In the genomic region with DNA sequence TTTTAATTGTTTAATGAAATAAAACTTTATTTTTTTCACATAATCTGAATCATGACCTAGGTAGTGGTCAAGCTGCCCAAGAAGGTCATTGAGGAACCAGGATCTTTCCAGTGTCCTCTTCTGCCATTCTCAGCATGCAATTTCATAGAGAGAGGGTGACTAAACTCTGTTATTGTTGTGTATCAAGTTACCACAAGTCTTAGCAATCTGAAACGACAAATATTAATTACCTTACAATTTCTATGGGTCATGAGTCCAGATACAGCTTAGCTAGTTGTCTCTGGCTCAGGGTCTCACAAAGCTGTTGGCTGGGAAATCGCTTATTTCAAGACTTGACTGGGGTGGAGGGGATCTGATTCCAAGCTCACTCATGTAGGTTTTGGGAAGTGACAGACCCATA, we compare ENCODE assay signal across 18 cellular contexts. TPM values are rescaled to one million over a fixed set of nuclear protein-coding genes. Genes with fewer than 3 reads are reported as not detected.
DNase-seq lines count a peak whose midpoint lies in the region; ATAC-seq, FAIRE-seq and TF ChIP-seq lines count a peak whose summit lies in the region.
"Had no signal": no experiment of that assay in that cellular context is flagged by ENCODE, and none has a peak within 500 bp of the region (broad histone marks: within the 10 kb centered on the region; RNA-seq: fewer than 3 reads in every experiment).

No MANE protein-coding gene starts in this region.

- H3K4me1 Mint-ChIP-seq in MCF 10A (ENCODE audit: insufficient read depth, unreplicated experiment) = peaks cover 36% of the 10 kb centered on the region

- H3K4me3 Mint-ChIP-seq in MCF 10A (ENCODE audit: unreplicated experiment) = no peak overlapping the region
- H3K4me3 Mint-ChIP-seq: B cell; CD4-positive, alpha-beta T cell had no signal

- H3K9me3 Mint-ChIP-seq in MCF 10A (ENCODE audit: unreplicated experiment) = no peaks in the 10 kb centered on the region
- H3K9me3 Mint-ChIP-seq: CD4-positive, alpha-beta T cell had no signal

- H3K36me3 ChIP-seq in breast epithelium (no peaks in the 10 kb centered on the region), mammary epithelial cell (ENCODE audit: insufficient read depth, low read length) (no peaks in the 10 kb centered on the region), keratinocyte (ENCODE audit: control insufficient read depth in 2 of 2, extremely low read depth in 1 of 2, insufficient read depth in 2 of 2, low read length in 2 of 2) (no peaks in the 10 kb centered on the region)

- H3K27me3 ChIP-seq in breast epithelium (no peaks in the 10 kb centered on the region), mammary epithelial cell (ENCODE audit: insufficient read depth, low read length) (no peaks in the 10 kb centered on the region), keratinocyte (ENCODE audit: control insufficient read depth, extremely low read depth, insufficient read depth, low read length) (no peaks in the 10 kb centered on the region)

- peak; percentile 55 for FAIRE-seq in keratinocyte (lab: Jason Lieb, UNC)
- FAIRE-seq: G401.6, GM12891, GM19239, H54 had no signal

- H3K9ac ChIP-seq in mammary epithelial cell (ENCODE audit: insufficient read depth, low read length) (no peak overlapping the region), keratinocyte (ENCODE audit: control insufficient read depth, extremely low read depth, insufficient read depth, low read length) (peak overlapping the region; percentile 43)

- DNase-seq in MCF 10A (ENCODE audit: unreplicated experiment) (no peak), breast epithelium (ENCODE audit: low spot score in 2 of 2) (no peak), NCI-H69 (lab: John Stamatoyannopoulos, UW) (peak; percentile 14), mammary epithelial cell (peak; percentile 56), keratinocyte (ENCODE audit: low read depth, low spot score) (no peak), ACHN (no peak), left colon (no peak)
- DNase-seq: C1 segment of cervical spinal cord; CD4-positive, alpha-beta T cell; DMS153; DMS79 treated with DMSO at 0.1 percent for 48 hours; EL had no signal

- no peak overlapping the region for H3K4me3 ChIP-seq in breast epithelium
- no peak overlapping the region for H3K4me3 ChIP-seq in mammary epithelial cell (replicated peaks in 1 of 3; ENCODE audit: insufficient read depth in 1 of 3, low read depth in 2 of 3, low read length in 3 of 3)
- no peak overlapping the region for H3K4me3 ChIP-seq in keratinocyte (ENCODE audit: control insufficient read depth in 2 of 3, extremely low read depth in 1 of 3, insufficient read depth in 2 of 3, low read depth in 1 of 3, low read length in 3 of 3)

- in situ Hi-C loops in mammary epithelial cell (cut with MboI; ENCODE audit: low sequenced_read_pairs in 2 of 2) (no loop called here), ACHN (cut with HindIII; ENCODE audit: low pct_ligation_motif_present, low pct_unique_long_range_greater_than_20kb, low sequenced_read_pairs) (no loop called here)

- intact Hi-C loops in MCF 10A (cut with micrococcal nuclease) = no loop called here
- intact Hi-C loops in breast epithelium (cut with DNase I; ENCODE audit: low total_unique reads) = no loop called here
- intact Hi-C loops in mammary epithelial cell (cut with micrococcal nuclease) = no loop called here
- intact Hi-C loops in left colon (cut with DNase I, micrococcal nuclease) = no loop called here

- H3K27me3 Mint-ChIP-seq in MCF 10A (ENCODE audit: insufficient read depth, unreplicated experiment) = no peaks in the 10 kb centered on the region
- H3K27me3 Mint-ChIP-seq: B cell; CD4-positive, alpha-beta T cell had no signal

- POLR2A ChIA-PET in MCF 10A (lab: Yijun Ruan, JAX) = interaction anchor here (1.7 to 6.6 kb wide), 2 partner anchors 14 to 18 kb away, joined by 6 to 64 read pairs; no protein-coding TSS in a partner anchor

- H3K79me2 ChIP-seq in mammary epithelial cell (ENCODE audit: insufficient read depth, low read length) (peaks cover 60% of the 10 kb centered on the region), keratinocyte (ENCODE audit: control insufficient read depth, insufficient read depth, low read length) (peaks cover 24% of the 10 kb centered on the region)

- no peak for TF ChIP-seq POLR2A in breast epithelium (IDR thresholded peaks at IDR 0.05)

- peaks cover 0 to 2% of the 10 kb centered on the region in 2 donors for H3K4me1 ChIP-seq in breast epithelium
- H3K4me1 ChIP-seq in mammary epithelial cell (ENCODE audit: insufficient read depth, low read length) = peaks cover 41% of the 10 kb centered on the region
- peaks cover 42% of the 10 kb centered on the region for H3K4me1 ChIP-seq in keratinocyte (ENCODE audit: control insufficient read depth, extremely low read depth, insufficient read depth, low read length)

- H3K9me3 ChIP-seq in breast epithelium (no peaks in the 10 kb centered on the region), mammary epithelial cell (replicated peaks; ENCODE audit: insufficient read depth, low read length) (no peaks in the 10 kb centered on the region), keratinocyte (ENCODE audit: control insufficient read depth, low read depth, low read length) (no peaks in the 10 kb centered on the region)

- BruUV-seq in MCF 10A (replicated peaks; lab: Mats Ljungman, UMichigan) = no TSS peak
- BruUV-seq in mammary epithelial cell (replicated peaks; lab: Mats Ljungman, UMichigan) = no TSS peak

- ATAC-seq in HG02763 (IDR thresholded peaks at IDR 0.05; ENCODE audit: unreplicated experiment) (no peak), left colon (no peak)

- WGBS in mammary epithelial cell (ENCODE audit: low coverage, missing lambda C conversion rate) = 50% methylated on average over 2 of the region's 2 CpGs

- H3K9me1 ChIP-seq in keratinocyte (ENCODE audit: control insufficient read depth, extremely low read depth, insufficient read depth, low read length) = no peaks in the 10 kb centered on the region

- TF ChIP-seq CTCF in MCF 10A (IDR thresholded peaks at IDR 0.05; ENCODE audit: unreplicated experiment) = no peak
- TF ChIP-seq CTCF in breast epithelium (IDR thresholded peaks at IDR 0.05) = no peak
- TF ChIP-seq CTCF in mammary epithelial cell (conservative IDR thresholded peaks at IDR 0.05 in 1 of 2, IDR thresholded peaks at IDR 0.05 in 1 of 2; ENCODE audit: extremely low read depth in 1 of 2, insufficient read depth in 1 of 2, low read depth in 1 of 2, low read length in 2 of 2) = no peak
- no peak for TF ChIP-seq CTCF in keratinocyte (optimal IDR thresholded peaks at IDR 0.05 in 1 of 3, IDR thresholded peaks at IDR 0.05 in 1 of 3, conservative IDR thresholded peaks at IDR 0.05 in 1 of 3; ENCODE audit: extremely low read depth in 1 of 3, insufficient read depth in 2 of 3, low read length in 3 of 3)

- CTCF ChIA-PET in MCF 10A (lab: Yijun Ruan, JAX) = interaction anchor here (1.2 to 2.9 kb wide), 3 partner anchors 11 to 28 kb away, joined by 4 to 27 read pairs (median 14); no protein-coding TSS in a partner anchor
- CTCF ChIA-PET in mammary epithelial cell (lab: Charles Lee; ENCODE audit: low non-redundant PET) = no interaction called here

- H4K20me1 ChIP-seq in mammary epithelial cell (ENCODE audit: insufficient read depth, low read length) (no peaks in the 10 kb centered on the region), keratinocyte (ENCODE audit: control insufficient read depth, extremely low read depth, insufficient read depth, low read length) (no peaks in the 10 kb centered on the region)

- H3K27ac ChIP-seq in breast epithelium = no peak overlapping the region
- H3K27ac ChIP-seq in mammary epithelial cell (ENCODE audit: insufficient read depth, low read depth, low read length) = peak overlapping the region; percentile 37
- H3K27ac ChIP-seq in keratinocyte (ENCODE audit: control insufficient read depth, insufficient read depth, low read length) = peak overlapping the region; percentile 76

- peak overlapping the region; percentile 46 for H3K4me2 ChIP-seq in mammary epithelial cell (ENCODE audit: insufficient read depth, low read depth, low read length)
- H3K4me2 ChIP-seq in keratinocyte (ENCODE audit: control insufficient read depth, extremely low read depth, insufficient read depth, low read depth, low read length) = peak overlapping the region; percentile 71

- no peaks in the 10 kb centered on the region for H3K36me3 Mint-ChIP-seq in MCF 10A (ENCODE audit: insufficient read depth, unreplicated experiment)

- H2AFZ ChIP-seq in mammary epithelial cell (ENCODE audit: low read depth, low read length) (peak overlapping the region; percentile 12), keratinocyte (ENCODE audit: control insufficient read depth, low read length) (no peak overlapping the region)

- dilution Hi-C loops in mammary epithelial cell (cut with HindIII; ENCODE audit: low sequenced_read_pairs) (no loop called here), keratinocyte (cut with MboI; ENCODE audit: extremely low pct_ligation_motif_present, low sequenced_read_pairs) (no loop called here)

- peak overlapping the region; percentile 33 for H3K27ac Mint-ChIP-seq in MCF 10A (ENCODE audit: low read depth, unreplicated experiment)
- H3K27ac Mint-ChIP-seq: B cell; CD4-positive, alpha-beta T cell had no signal

RNA-seq across cellular contexts. Expression of gene FTO, which starts 37.6 kb away (rescaled TPM):
- total RNA-seq in MCF 10A (2022) (55.0 and 67.7 TPM in 2 replicates), breast epithelium (100 to 1,000 TPM; 109 to 193 (median 174) TPM), mammary epithelial cell (100 to 1,000 TPM in 1 of 2 donors, 10 to 100 TPM in 1; 76.4 to 155 TPM), left colon (10 to 100 TPM; 38.6 to 40.8 TPM)
- polyA plus RNA-seq in mammary epithelial cell (51.5 TPM), keratinocyte (46.8 to 87.2 TPM (median 56.4 TPM) in 3 replicates)
- polyA minus RNA-seq in mammary epithelial cell (82.1 TPM), keratinocyte (51.0 to 113 TPM (median 87.3 TPM) in 3 replicates)
- polyA plus RNA-seq in keratinocyte (2011; ENCODE audit: low read depth) = 21.4 TPM
- polyA plus RNA-seq in keratinocyte (2011; cell fraction: cytosol; rRNA removed) = 63.6 and 80.7 TPM in 2 replicates
- polyA plus RNA-seq in keratinocyte (2011; cell fraction: nucleus; rRNA removed) = 66.5 and 74.0 TPM in 2 replicates
- polyA plus RNA-seq in keratinocyte (2012; ENCODE audit: low replicate concordance) = 33.8 and 50.1 TPM in 2 replicates
- 63.7 TPM for polyA minus RNA-seq in keratinocyte (2011; cell fraction: cytosol; rRNA and poly(A)+ RNA removed)
- 51.8 and 112 TPM in 2 replicates for polyA minus RNA-seq in keratinocyte (2011; cell fraction: nucleus; rRNA and poly(A)+ RNA removed)

RNA-seq across cellular contexts. Expression of gene RPGRIP1L, which starts 37.9 kb away (rescaled TPM):
- 13.4 and 17.3 TPM in 2 replicates for total RNA-seq in MCF 10A (2022)
- 1 to 10 TPM; 3.2 to 7.5 (median 7.5) TPM for total RNA-seq in breast epithelium
- total RNA-seq in mammary epithelial cell = 10 to 100 TPM in 1 of 2 donors, 1 to 10 TPM in 1; 9.9 to 11.2 TPM
- 6.0 TPM for polyA plus RNA-seq in mammary epithelial cell
- polyA minus RNA-seq in mammary epithelial cell = 7.5 TPM
- polyA plus RNA-seq in keratinocyte = 7.8 to 11.6 TPM (median 7.9 TPM) in 3 replicates
- 6.4 TPM for polyA plus RNA-seq in keratinocyte (2011; ENCODE audit: low read depth)
- polyA plus RNA-seq in keratinocyte (2011; cell fraction: cytosol; rRNA removed) = 4.4 and 7.3 TPM in 2 replicates
- 9.8 and 12.4 TPM in 2 replicates for polyA plus RNA-seq in keratinocyte (2011; cell fraction: nucleus; rRNA removed)
- polyA plus RNA-seq in keratinocyte (2012; ENCODE audit: low replicate concordance) = 3.1 and 7.0 TPM in 2 replicates
- polyA minus RNA-seq in keratinocyte = 2.6 to 14.2 TPM (median 10.3 TPM) in 3 replicates
- 7.7 TPM for polyA minus RNA-seq in keratinocyte (2011; cell fraction: cytosol; rRNA and poly(A)+ RNA removed)
- 8.8 and 18.6 TPM in 2 replicates for polyA minus RNA-seq in keratinocyte (2011; cell fraction: nucleus; rRNA and poly(A)+ RNA removed)
- 1 to 10 TPM; 1.7 to 2.5 TPM for total RNA-seq in left colon

Comparison
In these comparisons a context has a peak if more than half of its experiments do, and no peak if none do; other contexts are left out.
1. DNase-seq: peak in NCI-H69 (single experiment) and mammary epithelial cell (single experiment); none in MCF 10A (single experiment), breast epithelium (0 of 2), keratinocyte (single experiment), ACHN (single experiment) and left colon (0 of 2).
2. H3K27ac ChIP-seq: peak in mammary epithelial cell (single experiment) and keratinocyte (single experiment); none in breast epithelium (0 of 2).